8 cellular contexts compared by ENCODE assay signal in the genomic region with DNA sequence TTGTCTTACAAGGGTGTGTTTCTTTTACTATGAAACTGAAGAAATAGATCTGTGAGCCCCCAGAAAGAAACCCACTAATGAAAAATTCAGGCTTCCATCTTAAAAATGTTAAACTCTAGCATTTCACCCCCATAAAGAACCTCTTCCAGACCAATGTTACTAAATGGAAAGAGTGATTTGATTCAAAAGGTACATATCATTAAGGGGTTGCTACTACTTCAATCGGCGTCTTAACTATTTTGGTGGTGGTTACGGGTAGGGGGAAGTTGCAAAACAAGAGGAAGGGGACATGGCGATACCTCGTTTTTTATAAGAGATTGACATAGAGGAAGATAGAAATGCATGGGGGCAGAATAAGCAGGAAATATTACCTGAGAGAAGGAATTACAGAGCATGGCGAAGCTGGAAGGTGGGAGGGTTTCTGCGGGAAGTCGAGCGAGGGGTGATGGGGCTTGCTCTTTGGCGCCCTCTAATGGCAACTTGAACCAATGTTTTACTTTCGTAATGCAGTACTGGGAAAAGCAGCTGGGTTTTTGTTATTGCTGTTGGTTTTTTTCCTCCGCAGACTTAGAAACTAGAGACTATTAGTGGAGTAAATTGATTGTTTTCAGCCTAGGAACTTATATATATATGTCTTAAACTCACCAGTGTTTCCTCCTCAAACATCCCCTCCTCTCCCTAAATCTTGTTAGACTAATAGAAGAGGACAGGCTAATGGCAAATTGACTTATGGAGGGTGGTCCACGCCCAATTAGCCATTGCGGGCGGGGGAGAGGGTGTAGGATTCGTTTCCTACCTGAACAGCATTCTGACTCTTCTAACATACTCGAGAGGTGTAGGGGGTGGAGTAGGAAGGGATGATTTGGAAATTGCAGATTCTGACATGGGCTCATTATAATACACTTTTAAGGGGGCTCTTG. TPM values are rescaled to one million over a fixed set of nuclear protein-coding genes. Genes with fewer than 3 reads are reported as not detected.
DNase-seq lines count a peak whose midpoint lies in the region; ATAC-seq and TF ChIP-seq lines count a peak whose summit lies in the region.

No MANE protein-coding gene starts in this region.

- H3K27me3 ChIP-seq in neuron (ENCODE audit: insufficient read depth, low read length) = no peaks in the 10 kb centered on the region

- peaks cover 14% of the 10 kb centered on the region for H3K9me3 ChIP-seq in neuron (ENCODE audit: low read length)

- ATAC-seq in GM19452 (IDR thresholded peaks at IDR 0.05; ENCODE audit: unreplicated experiment) (peak; percentile 57), HG03460 (IDR thresholded peaks at IDR 0.05; ENCODE audit: unreplicated experiment) (peak; percentile 62)

- DNase-seq in DMS 273 (lab: John Stamatoyannopoulos, UW; ENCODE audit: unreplicated experiment) = peak; percentile 92
- DNase-seq in NCI-H2227 treated with DMSO at 0.1 percent for 48 hours (lab: John Stamatoyannopoulos, UW) = peak; percentile 91
- peak; percentile 58 for DNase-seq in activated CD4-positive, alpha-beta memory T cell treated with anti-CD3 and anti-CD28 coated beads for 36 hours
- DNase-seq in fibroblast of villous mesenchyme (ENCODE audit: low read depth) = peak; percentile 64
- DNase-seq in effector CD4-positive, alpha-beta T cell = no peak

- peaks cover 3% of the 10 kb centered on the region for H3K36me3 Mint-ChIP-seq in activated CD4-positive, alpha-beta memory T cell treated with anti-CD3 and anti-CD28 coated beads for 36 hours

- H2AFZ ChIP-seq in neuron (ENCODE audit: low read depth, low read length) = no peak overlapping the region

- TF ChIP-seq CTCF in fibroblast of villous mesenchyme (IDR thresholded peaks at IDR 0.05; ENCODE audit: insufficient read depth, low read depth, low read length) = peak; percentile 82

- intact Hi-C loops in activated CD4-positive, alpha-beta memory T cell treated with anti-CD3 and anti-CD28 coated beads for 36 hours (cut with micrococcal nuclease) = loop anchor here (1.0 to 5.0 kb wide), 5 partner anchors 11 to 917 kb away; a partner anchor contains a TSS

- POLR2A ChIA-PET in activated CD4-positive, alpha-beta memory T cell treated with anti-CD3 and anti-CD28 coated beads for 36 hours (lab: Charles Lee) = no interaction called here

- no peak overlapping the region for H3K27ac Mint-ChIP-seq in activated CD4-positive, alpha-beta memory T cell treated with anti-CD3 and anti-CD28 coated beads for 36 hours

- peaks cover 39% of the 10 kb centered on the region for H3K36me3 ChIP-seq in neuron (ENCODE audit: insufficient read depth, low read length)

- H3K4me1 Mint-ChIP-seq in activated CD4-positive, alpha-beta memory T cell treated with anti-CD3 and anti-CD28 coated beads for 36 hours (ENCODE audit: low read depth) = peaks cover 32% of the 10 kb centered on the region

- no peaks in the 10 kb centered on the region for H3K9me3 Mint-ChIP-seq in activated CD4-positive, alpha-beta memory T cell treated with anti-CD3 and anti-CD28 coated beads for 36 hours

- H3K4me3 ChIP-seq in fibroblast of villous mesenchyme (ENCODE audit: low read depth, low read length) (no peak overlapping the region), neuron (ENCODE audit: low read length) (peak overlapping the region; percentile 12)

- peaks cover 82% of the 10 kb centered on the region for H3K27me3 Mint-ChIP-seq in activated CD4-positive, alpha-beta memory T cell treated with anti-CD3 and anti-CD28 coated beads for 36 hours

- peak overlapping the region; percentile 21 for H3K4me3 Mint-ChIP-seq in activated CD4-positive, alpha-beta memory T cell treated with anti-CD3 and anti-CD28 coated beads for 36 hours

- peaks cover 38% of the 10 kb centered on the region for H3K4me1 ChIP-seq in neuron (ENCODE audit: insufficient read depth, low read length)

- CTCF ChIA-PET in activated CD4-positive, alpha-beta memory T cell treated with anti-CD3 and anti-CD28 coated beads for 36 hours (lab: Charles Lee) = interaction anchor here (0.5 to 3.0 kb wide), 12 partner anchors 9 to 1772 kb away, joined by 3 to 12 read pairs (median 4); no protein-coding TSS in a partner anchor

RNA-seq across cellular contexts. Expression of a gene that starts 11.3 kb away (rescaled TPM):
- total RNA-seq in activated CD4-positive, alpha-beta memory T cell treated with anti-CD3 and anti-CD28 coated beads for 36 hours = not detected
- total RNA-seq in fibroblast of villous mesenchyme = not detected in 2 replicates
